8 cellular contexts compared by ENCODE assay signal in genomic region chr12:29066061-29066588, GRCh38.
DNase-seq lines count a peak whose midpoint lies in the region; ATAC-seq lines count a peak whose summit lies in the region.
"Had no signal": no experiment of that assay in that cellular context is flagged by ENCODE, and none has a peak within 500 bp of the region (broad histone marks: within the 10 kb centered on the region; RNA-seq: fewer than 3 reads in every experiment).

No MANE protein-coding gene starts in this region.

- no peaks in the 10 kb centered on the region for H3K27me3 ChIP-seq in HUES48 (ENCODE audit: control insufficient read depth, insufficient read depth, low read length)

- no peaks in the 10 kb centered on the region for H3K9me3 ChIP-seq in HUES48 (ENCODE audit: control insufficient read depth, insufficient read depth, low read length)

- no peak overlapping the region for H3K9ac ChIP-seq in HUES48 (ENCODE audit: low read depth, low read length)

- H3K4me3 ChIP-seq in HUES48 (ENCODE audit: low read depth, low read length): no peak overlapping the region

- peak; percentile 53 for ATAC-seq in GM19043 (IDR thresholded peaks at IDR 0.05; ENCODE audit: low read depth, unreplicated experiment)

- H3K27ac ChIP-seq in HUES48 (ENCODE audit: low read depth, low read length) (peak overlapping the region; percentile 21), cingulate gyrus (ENCODE audit: low read depth, low read length) (peak overlapping the region; percentile 80)

- H3K36me3 ChIP-seq in HUES48 (ENCODE audit: control insufficient read depth, insufficient read depth, low read length): no peaks in the 10 kb centered on the region

- peak; percentile 32 for DNase-seq in pulmonary artery endothelial cell (ENCODE audit: low read depth, low spot score)
- DNase-seq in 8988T: no peak
- no peak for DNase-seq in SK-N-DZ (ENCODE audit: low spot score)
- no peak for DNase-seq in NK-92 (lab: John Stamatoyannopoulos, UW; ENCODE audit: unreplicated experiment)
- DNase-seq: activated CD4-positive, alpha-beta T cell treated with anti-CD3 and anti-CD28 coated beads, Interleukin-2, amount 50 U/mL, for 4 hours had no signal

- H3K4me1 ChIP-seq in HUES48 (ENCODE audit: control insufficient read depth, insufficient read depth, low read length): peaks cover 23% of the 10 kb centered on the region
